ENCODE assay signal across 12 cellular contexts in genomic region chr16:27174798-27175197, GRCh38. TPM values are rescaled to one million over a fixed set of nuclear protein-coding genes. Genes with fewer than 3 reads are reported as not detected.
DNase-seq lines count a peak whose midpoint lies in the region; ATAC-seq, FAIRE-seq and TF ChIP-seq lines count a peak whose summit lies in the region.
"Had no signal": no experiment of that assay in that cellular context is flagged by ENCODE, and none has a peak within 500 bp of the region (broad histone marks: within the 10 kb centered on the region; RNA-seq: fewer than 3 reads in every experiment).

No MANE protein-coding gene starts in this region.

- peak; percentile 91 for ATAC-seq in RWPE2 (ENCODE audit: low read depth)
- ATAC-seq in foreskin keratinocyte, result peak; percentile 84
- ATAC-seq in left cardiac atrium, result no peak
- no peak for ATAC-seq in GM18498 (IDR thresholded peaks at IDR 0.05; ENCODE audit: unreplicated experiment)
- ATAC-seq: Right ventricle myocardium inferior had no signal

- no peaks in the 10 kb centered on the region for H3K9me3 ChIP-seq in RWPE2 (ENCODE audit: severe bottlenecking)
- H3K9me3 ChIP-seq: neutrophil had no signal

- no peak for FAIRE-seq in GM12891 (lab: Jason Lieb, UNC)

- no peaks in the 10 kb centered on the region for H3K36me3 ChIP-seq in RWPE2 (ENCODE audit: low read depth)
- H3K36me3 ChIP-seq: left ventricle myocardium inferior, neutrophil had no signal

- TF ChIP-seq CTCF in AG10803 (conservative IDR thresholded peaks at IDR 0.05; ENCODE audit: low read length) (no peak), RWPE2 (IDR thresholded peaks at IDR 0.05; ENCODE audit: poor library complexity, severe bottlenecking) (no peak), foreskin keratinocyte (conservative IDR thresholded peaks at IDR 0.05) (no peak)

- DNase-seq in AG10803 (ENCODE audit: low read depth) (peak; percentile 52), GM03348 (ENCODE audit: low spot score) (peak; percentile 41), RWPE2 (ENCODE audit: low spot score) (no peak), foreskin keratinocyte (peak; percentile 78 to 94), T-helper 1 cell (no peak), left cardiac atrium (no peak), GM12891 (ENCODE audit: insufficient read length, low spot score) (no peak)
- DNase-seq: left ventricle myocardium inferior, NCI-H2171 treated with DMSO at 0.1 percent for 48 hours had no signal

- intact Hi-C loops in left cardiac atrium (cut with DNase I), result loop anchor here in 1 of 2 donors (5.0 kb wide), 1 partner anchor 288 kb away; no protein-coding TSS in a partner anchor

- TF ChIP-seq POLR2A in GM12891 (IDR thresholded peaks at IDR 0.05; ENCODE audit: low read depth, low read length), result no peak

- H3K4me1 ChIP-seq in RWPE2 (ENCODE audit: insufficient read depth, poor library complexity, severe bottlenecking), result peaks cover 15% of the 10 kb centered on the region
- H3K4me1 ChIP-seq in foreskin keratinocyte, result peaks cover 17% of the 10 kb centered on the region
- H3K4me1 ChIP-seq: left ventricle myocardium inferior had no signal

- H3K27ac ChIP-seq in RWPE2 (ENCODE audit: poor library complexity, severe bottlenecking) (peak overlapping the region; percentile 20), foreskin keratinocyte (no peak overlapping the region)
- H3K27ac ChIP-seq: left ventricle myocardium inferior, neutrophil had no signal

- H3K27me3 ChIP-seq in RWPE2 (ENCODE audit: insufficient read depth, poor library complexity, severe bottlenecking) (no peaks in the 10 kb centered on the region), foreskin keratinocyte (no peaks in the 10 kb centered on the region)

- H3K4me3 ChIP-seq in AG10803 (ENCODE audit: low read length), result no peak overlapping the region
- H3K4me3 ChIP-seq in RWPE2 (ENCODE audit: severe bottlenecking), result no peak overlapping the region
- H3K4me3 ChIP-seq: left ventricle myocardium inferior had no signal

TF ChIP-seq in GM12891, 5 proteins besides CTCF, POLR2A, EP300 and RAD21:
- TF ChIP-seq POU2F2 (IDR thresholded peaks at IDR 0.05; ENCODE audit: low read depth, low read length) (no peak), POLR2AphosphoS5 (IDR thresholded peaks at IDR 0.05; ENCODE audit: low read depth, low read length) (no peak), PAX5 (IDR thresholded peaks at IDR 0.05; ENCODE audit: insufficient read depth, low read length, severe bottlenecking) (no peak), SPI1 (IDR thresholded peaks at IDR 0.05; ENCODE audit: low read depth, low read length) (no peak), TAF1 (IDR thresholded peaks at IDR 0.05; ENCODE audit: low read depth, low read length) (no peak)

RNA-seq across cellular contexts. Expression of gene KDM8, which starts 28.5 kb away (rescaled TPM):
- total RNA-seq in foreskin keratinocyte (1.8 and 2.6 TPM in 2 replicates), left cardiac atrium (1 to 10 TPM; 3.0 to 4.2 TPM)
- polyA plus RNA-seq in foreskin keratinocyte, result 1.8 TPM in 2 replicates
- polyA plus RNA-seq in GM12891 (2012; ENCODE audit: low read depth, missing spikeins), result 1.9 TPM

Comparison
In these comparisons a context has a peak if more than half of its experiments do, and no peak if none do; other contexts are left out.
1. DNase-seq: peak in AG10803 (single experiment), GM03348 (single experiment) and foreskin keratinocyte (2 of 2); none in RWPE2 (single experiment), T-helper 1 cell (0 of 5), left cardiac atrium (single experiment) and GM12891 (single experiment).
2. ATAC-seq: peak in RWPE2 (single experiment) and foreskin keratinocyte (single experiment); none in left cardiac atrium (0 of 2) and GM18498 (single experiment).